12 cellular contexts compared by ENCODE assay signal in genomic region chr5:131272365-131273123, GRCh38. TPM values are rescaled to one million over a fixed set of nuclear protein-coding genes. Genes with fewer than 3 reads are reported as not detected.
DNase-seq lines count a peak whose midpoint lies in the region; FAIRE-seq and TF ChIP-seq lines count a peak whose summit lies in the region.
"Had no signal": no experiment of that assay in that cellular context is flagged by ENCODE, and none has a peak within 500 bp of the region (broad histone marks: within the 10 kb centered on the region; RNA-seq: fewer than 3 reads in every experiment).

No MANE protein-coding gene starts in this region.

- peak; percentile 67 for FAIRE-seq in GM12892 (lab: Jason Lieb, UNC)

- DNase-seq in CD1c-positive myeloid dendritic cell (ENCODE audit: extremely low spot score), result peak; percentile 36
- DNase-seq in GM12892 (ENCODE audit: insufficient read length), result no peak
- peak; percentile 82 for DNase-seq in Jurkat, Clone E6-1 (ENCODE audit: low read depth, low spot score)
- peak; percentile 79 for DNase-seq in central memory CD4-positive, alpha-beta T cell
- no peak for DNase-seq in stimulated activated CD4-positive, alpha-beta T cell treated with anti-CD3 and anti-CD28 coated beads, Interleukin-4, amount 100 ng/mL, for 1 hour
- no peak for DNase-seq in ureter (ENCODE audit: low spot score)
- no peak for DNase-seq in NCI-H446 (lab: John Stamatoyannopoulos, UW)
- DNase-seq in NCI-H1092 treated with DMSO at 0.1 percent for 48 hours (lab: John Stamatoyannopoulos, UW), result no peak
- DNase-seq: NCI-H1048, ovary, PC-9, uterus had no signal

- peak overlapping the region; percentile 7; the same call in 1 of the 2 replicates for H3K4me3 ChIP-seq in Jurkat, Clone E6-1 (ENCODE audit: low read length)
- H3K4me3 ChIP-seq: ovary, PC-9, uterus had no signal

- no peak for TF ChIP-seq POLR2A in GM12892 (IDR thresholded peaks at IDR 0.05; ENCODE audit: low read depth, low read length)

RNA-seq across cellular contexts. Expression of gene CDC42SE2, which starts 8.7 kb away (rescaled TPM):
- 86.3 TPM for polyA plus RNA-seq in GM12892 (2012; ENCODE audit: missing spikeins)
- polyA plus RNA-seq in Jurkat, Clone E6-1 (2012; ENCODE audit: insufficient read depth, insufficient read length), result 28.7 TPM
- total RNA-seq in ureter, result 39.6 TPM

Comparison
In these comparisons a context has a peak if more than half of its experiments do, and no peak if none do; other contexts are left out.
1. DNase-seq: peak in CD1c-positive myeloid dendritic cell (single experiment), Jurkat, Clone E6-1 (single experiment) and central memory CD4-positive, alpha-beta T cell (single experiment); none in GM12892 (single experiment), stimulated activated CD4-positive, alpha-beta T cell treated with anti-CD3 and anti-CD28 coated beads, Interleukin-4, amount 100 ng/mL, for 1 hour (single experiment), ureter (single experiment), NCI-H446 (0 of 2) and NCI-H1092 treated with DMSO at 0.1 percent for 48 hours (single experiment).